ENCODE assay signal across 1 cellular context in genomic region chr11:250274-250673, GRCh38.
TF ChIP-seq lines count a peak whose summit lies in the region.

No MANE protein-coding gene starts in this region.

TF ChIP-seq in K562, 482 proteins besides CTCF, POLR2A, EP300 and RAD21:
- TF ChIP-seq MTF1 (CRISPR knock-in tag; IDR thresholded peaks at IDR 0.05; ENCODE audit: borderline replicate concordance) (no peak), FOXM1 (IDR thresholded peaks at IDR 0.05; ENCODE audit: low read depth) (no peak), FOXM1 (CRISPR knock-in tag; IDR thresholded peaks at IDR 0.05; ENCODE audit: low read depth) (no peak), NFRKB (IDR thresholded peaks at IDR 0.05; ENCODE audit: low read depth) (no peak), HNRNPL (IDR thresholded peaks at IDR 0.05; ENCODE audit: low read depth, low read length) (no peak)
